Comparison of ENCODE assay signal across 8 cellular contexts in genomic region chr2:20065885-20066602, GRCh38. TPM values are rescaled to one million over a fixed set of nuclear protein-coding genes. Genes with fewer than 3 reads are reported as not detected.
DNase-seq lines count a peak whose midpoint lies in the region; ATAC-seq and FAIRE-seq lines count a peak whose summit lies in the region.

No MANE protein-coding gene starts in this region.

- DNase-seq in EL = peak; percentile 68
- peak; percentile 46 for DNase-seq in NCI-H1694 treated with DMSO at 0.1 percent for 48 hours (lab: John Stamatoyannopoulos, UW)
- peak in 26 of 51 donors; percentile 3 to 80 (median 28) for DNase-seq in hypothalamus (lab: John Stamatoyannopoulos, UW)
- peak; percentile 92 for DNase-seq in urothelium cell line (ENCODE audit: low spot score)
- no peak for DNase-seq in middle frontal gyrus (ENCODE audit: extremely low spot score, low spot score)
- no peak for DNase-seq in stimulated activated naive B cell treated with anti-CD40 and anti-IgM and Interleukin-4, amounts not matched to agents 10 μg/mL and 1 μg/mL and 100 μg/mL, for 72 hours
- no peak for DNase-seq in GM19240 (ENCODE audit: insufficient read length, low spot score)

- no peaks in the 10 kb centered on the region for H3K36me3 Mint-ChIP-seq in activated T-helper 17 cell treated with anti-CD3 and anti-CD28 coated beads, Interleukin-2, amount 50 U/mL, for 72 hours (ENCODE audit: low read depth)
- no peaks in the 10 kb centered on the region for H3K36me3 Mint-ChIP-seq in stimulated activated naive B cell treated with anti-CD40 and anti-IgM and Interleukin-4, amounts not matched to agents 10 μg/mL and 1 μg/mL and 100 μg/mL, for 72 hours

- H3K4me3 Mint-ChIP-seq in activated T-helper 17 cell treated with anti-CD3 and anti-CD28 coated beads, Interleukin-2, amount 50 U/mL, for 72 hours = no peak overlapping the region
- H3K4me3 Mint-ChIP-seq in stimulated activated naive B cell treated with anti-CD40 and anti-IgM and Interleukin-4, amounts not matched to agents 10 μg/mL and 1 μg/mL and 100 μg/mL, for 72 hours = no peak overlapping the region

- peak; percentile 57 for ATAC-seq in activated T-helper 17 cell treated with anti-CD3 and anti-CD28 coated beads, Interleukin-2, amount 50 U/mL, for 72 hours (replicated peaks)
- no peak for ATAC-seq in stimulated activated naive B cell treated with anti-CD40 and anti-IgM and Interleukin-4, amounts not matched to agents 10 μg/mL and 1 μg/mL and 100 μg/mL, for 72 hours (replicated peaks)

- H3K27me3 Mint-ChIP-seq in activated T-helper 17 cell treated with anti-CD3 and anti-CD28 coated beads, Interleukin-2, amount 50 U/mL, for 72 hours = peaks cover 10% of the 10 kb centered on the region
- peaks cover 0 to 13% of the 10 kb centered on the region in 2 donors for H3K27me3 Mint-ChIP-seq in stimulated activated naive B cell treated with anti-CD40 and anti-IgM and Interleukin-4, amounts not matched to agents 10 μg/mL and 1 μg/mL and 100 μg/mL, for 72 hours

- peaks cover 4% of the 10 kb centered on the region for H3K9me3 Mint-ChIP-seq in activated T-helper 17 cell treated with anti-CD3 and anti-CD28 coated beads, Interleukin-2, amount 50 U/mL, for 72 hours
- peaks cover 6% of the 10 kb centered on the region in 2 donors for H3K9me3 Mint-ChIP-seq in stimulated activated naive B cell treated with anti-CD40 and anti-IgM and Interleukin-4, amounts not matched to agents 10 μg/mL and 1 μg/mL and 100 μg/mL, for 72 hours

- no peak overlapping the region for H3K27ac Mint-ChIP-seq in activated T-helper 17 cell treated with anti-CD3 and anti-CD28 coated beads, Interleukin-2, amount 50 U/mL, for 72 hours
- H3K27ac Mint-ChIP-seq in stimulated activated naive B cell treated with anti-CD40 and anti-IgM and Interleukin-4, amounts not matched to agents 10 μg/mL and 1 μg/mL and 100 μg/mL, for 72 hours = no peak overlapping the region

- H3K4me1 Mint-ChIP-seq in activated T-helper 17 cell treated with anti-CD3 and anti-CD28 coated beads, Interleukin-2, amount 50 U/mL, for 72 hours = no peaks in the 10 kb centered on the region
- H3K4me1 Mint-ChIP-seq in stimulated activated naive B cell treated with anti-CD40 and anti-IgM and Interleukin-4, amounts not matched to agents 10 μg/mL and 1 μg/mL and 100 μg/mL, for 72 hours = peaks cover 0 to 4% of the 10 kb centered on the region in 2 donors

- peak; percentile 44 for FAIRE-seq in urothelium cell line (lab: Jason Lieb, UNC)

RNA-seq across cellular contexts. Expression of gene LAPTM4A, which starts 14.6 kb away (rescaled TPM):
- 10 to 100 TPM; 27.3 to 29.6 TPM for total RNA-seq in activated T-helper 17 cell treated with anti-CD3 and anti-CD28 coated beads, Interleukin-2, amount 50 U/mL, for 72 hours

RNA-seq across cellular contexts. Expression of gene MATN3, which starts 53.6 kb away (rescaled TPM):
- not detected for total RNA-seq in activated T-helper 17 cell treated with anti-CD3 and anti-CD28 coated beads, Interleukin-2, amount 50 U/mL, for 72 hours

Comparison
In these comparisons a context has a peak if more than half of its experiments do, and no peak if none do; other contexts are left out.
1. DNase-seq: peak in EL (single experiment), NCI-H1694 treated with DMSO at 0.1 percent for 48 hours (single experiment), hypothalamus (26 of 51) and urothelium cell line (single experiment); none in middle frontal gyrus (single experiment), stimulated activated naive B cell treated with anti-CD40 and anti-IgM and Interleukin-4, amounts not matched to agents 10 μg/mL and 1 μg/mL and 100 μg/mL, for 72 hours (single experiment) and GM19240 (single experiment).